ENCODE assay signal across 24 cellular contexts in genomic region chr5:167352801-167353200, GRCh38.
DNase-seq lines count a peak whose midpoint lies in the region; ATAC-seq lines count a peak whose summit lies in the region.
"Had no signal": no experiment of that assay in that cellular context is flagged by ENCODE, and none has a peak within 500 bp of the region (broad histone marks: within the 10 kb centered on the region; RNA-seq: fewer than 3 reads in every experiment).

No MANE protein-coding gene starts in this region.

- in situ Hi-C loops in SK-MEL-5 (cut with HindIII; ENCODE audit: low pct_unique_long_range_greater_than_20kb, low sequenced_read_pairs), result no loop called here

- peak; percentile 30 for DNase-seq in DMS53 (lab: John Stamatoyannopoulos, UW)
- no peak for DNase-seq in DMS53 treated with DMSO at 0.1 percent for 48 hours (lab: John Stamatoyannopoulos, UW; ENCODE audit: unreplicated experiment)
- peak; percentile 8 for DNase-seq in SK-MEL-5 (ENCODE audit: low read depth, low spot score)
- DNase-seq in foreskin melanocyte, result peak; percentile 52
- no peak for DNase-seq in NK-92 treated with Interleukin-12 subunit alpha and Interleukin-12 subunit beta, amount 100 ng/mL, for 24 hours (lab: John Stamatoyannopoulos, UW)
- DNase-seq: 8988T; activated CD4-positive, alpha-beta T cell treated with anti-CD3 and anti-CD28 coated beads for 36 hours; activated CD8-positive, alpha-beta memory T cell treated with anti-CD3 and anti-CD28 coated beads, Interleukin-2, amount 50 U/mL, for 48 hours; activated CD8-positive, alpha-beta T cell treated with anti-CD3 and anti-CD28 coated beads for 36 hours; activated naive CD4-positive, alpha-beta T cell treated with anti-CD3 and anti-CD28 coated beads, Interleukin-2, amount 10 ng/mL, durations not matched to agents 7 days and 5 days; adrenal gland; brain microvascular endothelial cell; Calu3; dorsolateral prefrontal cortex; H9; hippocampal formation; nephron progenitor cell; RPMI8226; stimulated activated naive CD4-positive, alpha-beta T cell treated with Interleukin-2 at 50 U/mL for 16 hours; T-helper 2 cell; upper lobe of right lung had no signal

- no peak for ATAC-seq in GM19395 (IDR thresholded peaks at IDR 0.05; ENCODE audit: unreplicated experiment)
- ATAC-seq in HG02759 (IDR thresholded peaks at IDR 0.05; ENCODE audit: unreplicated experiment), result no peak
- ATAC-seq in GM21526 (IDR thresholded peaks at IDR 0.05; ENCODE audit: low FRiP score, unreplicated experiment), result no peak
- ATAC-seq: activated CD4-positive, alpha-beta T cell treated with anti-CD3 and anti-CD28 coated beads for 36 hours; activated CD8-positive, alpha-beta T cell treated with anti-CD3 and anti-CD28 coated beads for 36 hours; upper lobe of right lung had no signal

Comparison
In these comparisons a context has a peak if more than half of its experiments do, and no peak if none do; other contexts are left out.
1. DNase-seq: peak in DMS53 (single experiment), SK-MEL-5 (single experiment) and foreskin melanocyte (single experiment); none in DMS53 treated with DMSO at 0.1 percent for 48 hours (single experiment) and NK-92 treated with Interleukin-12 subunit alpha and Interleukin-12 subunit beta, amount 100 ng/mL, for 24 hours (single experiment).